14 cellular contexts compared by ENCODE assay signal in genomic region chr2:38655441-38655840, GRCh38. TPM values are rescaled to one million over a fixed set of nuclear protein-coding genes. Genes with fewer than 3 reads are reported as not detected.
DNase-seq lines count a peak whose midpoint lies in the region; ATAC-seq and TF ChIP-seq lines count a peak whose summit lies in the region.
"Had no signal": no experiment of that assay in that cellular context is flagged by ENCODE, and none has a peak within 500 bp of the region (broad histone marks: within the 10 kb centered on the region; RNA-seq: fewer than 3 reads in every experiment).

No MANE protein-coding gene starts in this region.

- no peaks in the 10 kb centered on the region for H3K9me3 Mint-ChIP-seq in activated naive CD8-positive, alpha-beta T cell (ENCODE audit: low read depth)
- peaks cover 2% of the 10 kb centered on the region for H3K9me3 Mint-ChIP-seq in activated naive CD8-positive, alpha-beta T cell treated with anti-CD3 and anti-CD28 coated beads for 36 hours
- no peaks in the 10 kb centered on the region for H3K9me3 Mint-ChIP-seq in activated naive CD8-positive, alpha-beta T cell treated with anti-CD3 and anti-CD28 coated beads, Interleukin-2, amount 50 U/mL, for 24 hours
- no peaks in the 10 kb centered on the region for H3K9me3 Mint-ChIP-seq in stimulated activated naive B cell treated with anti-CD40 and anti-IgM and Interleukin-4, amounts not matched to agents 10 μg/mL and 1 μg/mL and 100 μg/mL, for 72 hours

- H3K4me1 Mint-ChIP-seq in activated naive CD8-positive, alpha-beta T cell (ENCODE audit: low read depth) = peaks cover 42% of the 10 kb centered on the region
- peaks cover 59% of the 10 kb centered on the region for H3K4me1 Mint-ChIP-seq in activated naive CD8-positive, alpha-beta T cell treated with anti-CD3 and anti-CD28 coated beads for 36 hours
- H3K4me1 Mint-ChIP-seq in T-helper 17 cell = peaks cover 36% of the 10 kb centered on the region
- H3K4me1 Mint-ChIP-seq in activated naive CD8-positive, alpha-beta T cell treated with anti-CD3 and anti-CD28 coated beads, Interleukin-2, amount 50 U/mL, for 24 hours = peaks cover 67% of the 10 kb centered on the region
- H3K4me1 Mint-ChIP-seq in stimulated activated naive B cell treated with anti-CD40 and anti-IgM and Interleukin-4, amounts not matched to agents 10 μg/mL and 1 μg/mL and 100 μg/mL, for 72 hours = peaks cover 24 to 50% of the 10 kb centered on the region in 2 donors

- H3K27ac Mint-ChIP-seq in activated naive CD8-positive, alpha-beta T cell = peak overlapping the region; percentile 96
- no peak overlapping the region for H3K27ac Mint-ChIP-seq in activated naive CD8-positive, alpha-beta T cell treated with anti-CD3 and anti-CD28 coated beads for 36 hours
- peak overlapping the region; percentile 97 for H3K27ac Mint-ChIP-seq in T-helper 17 cell
- H3K27ac Mint-ChIP-seq in activated naive CD8-positive, alpha-beta T cell treated with anti-CD3 and anti-CD28 coated beads, Interleukin-2, amount 50 U/mL, for 24 hours = peak overlapping the region; percentile 84
- peak overlapping the region; percentile 39 for H3K27ac Mint-ChIP-seq in stimulated activated naive B cell treated with anti-CD40 and anti-IgM and Interleukin-4, amounts not matched to agents 10 μg/mL and 1 μg/mL and 100 μg/mL, for 72 hours

- H3K4me3 Mint-ChIP-seq in activated naive CD8-positive, alpha-beta T cell = no peak overlapping the region
- no peak overlapping the region for H3K4me3 Mint-ChIP-seq in activated naive CD8-positive, alpha-beta T cell treated with anti-CD3 and anti-CD28 coated beads for 36 hours
- H3K4me3 Mint-ChIP-seq in T-helper 17 cell = peak overlapping the region; percentile 15
- no peak overlapping the region for H3K4me3 Mint-ChIP-seq in activated naive CD8-positive, alpha-beta T cell treated with anti-CD3 and anti-CD28 coated beads, Interleukin-2, amount 50 U/mL, for 24 hours
- H3K4me3 Mint-ChIP-seq in stimulated activated naive B cell treated with anti-CD40 and anti-IgM and Interleukin-4, amounts not matched to agents 10 μg/mL and 1 μg/mL and 100 μg/mL, for 72 hours = no peak overlapping the region

- no peaks in the 10 kb centered on the region for H3K9me3 ChIP-seq in T-helper 17 cell (ENCODE audit: control insufficient read depth, low read length, poor library complexity, severe bottlenecking)
- H3K9me3 ChIP-seq: BLaER1, Peyer's patch had no signal

- no peak for ATAC-seq in T-helper 17 cell
- ATAC-seq in activated naive CD8-positive, alpha-beta T cell treated with anti-CD3 and anti-CD28 coated beads, Interleukin-2, amount 50 U/mL, for 24 hours = no peak
- no peak for ATAC-seq in stimulated activated naive B cell treated with anti-CD40 and anti-IgM and Interleukin-4, amounts not matched to agents 10 μg/mL and 1 μg/mL and 100 μg/mL, for 72 hours (replicated peaks)
- no peak for ATAC-seq in SK-N-SH treated with all-trans-retinoic acid at 6 μM for 48 hours
- no peak for ATAC-seq in HG03460 (IDR thresholded peaks at IDR 0.05; ENCODE audit: unreplicated experiment)

- no peaks in the 10 kb centered on the region for H3K36me3 Mint-ChIP-seq in activated naive CD8-positive, alpha-beta T cell
- H3K36me3 Mint-ChIP-seq in activated naive CD8-positive, alpha-beta T cell treated with anti-CD3 and anti-CD28 coated beads for 36 hours = no peaks in the 10 kb centered on the region
- no peaks in the 10 kb centered on the region for H3K36me3 Mint-ChIP-seq in T-helper 17 cell (ENCODE audit: low read depth)
- no peaks in the 10 kb centered on the region for H3K36me3 Mint-ChIP-seq in activated naive CD8-positive, alpha-beta T cell treated with anti-CD3 and anti-CD28 coated beads, Interleukin-2, amount 50 U/mL, for 24 hours (ENCODE audit: low read depth)
- no peaks in the 10 kb centered on the region for H3K36me3 Mint-ChIP-seq in stimulated activated naive B cell treated with anti-CD40 and anti-IgM and Interleukin-4, amounts not matched to agents 10 μg/mL and 1 μg/mL and 100 μg/mL, for 72 hours

- DNase-seq in activated naive CD8-positive, alpha-beta T cell treated with anti-CD3 and anti-CD28 coated beads for 36 hours = no peak
- DNase-seq in T-helper 17 cell = no peak
- no peak for DNase-seq in activated naive CD8-positive, alpha-beta T cell treated with anti-CD3 and anti-CD28 coated beads, Interleukin-2, amount 50 U/mL, for 24 hours
- no peak for DNase-seq in stimulated activated naive B cell treated with anti-CD40 and anti-IgM and Interleukin-4, amounts not matched to agents 10 μg/mL and 1 μg/mL and 100 μg/mL, for 72 hours
- DNase-seq: Kasumi-1, NCI-H1105 treated with DMSO at 0.1 percent for 48 hours, NCI-H187 treated with DMSO at 0.1 percent for 48 hours, NCI-H2171 treated with DMSO at 0.1 percent for 48 hours, Peyer's patch, Right ventricle myocardium superior had no signal

- no peaks in the 10 kb centered on the region for H3K27me3 Mint-ChIP-seq in activated naive CD8-positive, alpha-beta T cell
- H3K27me3 Mint-ChIP-seq in activated naive CD8-positive, alpha-beta T cell treated with anti-CD3 and anti-CD28 coated beads for 36 hours = no peaks in the 10 kb centered on the region
- H3K27me3 Mint-ChIP-seq in T-helper 17 cell = no peaks in the 10 kb centered on the region
- no peaks in the 10 kb centered on the region for H3K27me3 Mint-ChIP-seq in activated naive CD8-positive, alpha-beta T cell treated with anti-CD3 and anti-CD28 coated beads, Interleukin-2, amount 50 U/mL, for 24 hours
- peaks cover 8 to 17% of the 10 kb centered on the region in 2 donors for H3K27me3 Mint-ChIP-seq in stimulated activated naive B cell treated with anti-CD40 and anti-IgM and Interleukin-4, amounts not matched to agents 10 μg/mL and 1 μg/mL and 100 μg/mL, for 72 hours

TF ChIP-seq in SK-N-SH treated with all-trans-retinoic acid at 6 μM for 48 hours, 23 proteins besides CTCF, POLR2A, EP300 and RAD21:
- TF ChIP-seq RARB (CRISPR knock-in tag; IDR thresholded peaks at IDR 0.05) (no peak), GLIS3 (CRISPR knock-in tag; IDR thresholded peaks at IDR 0.05) (no peak), ZNF565 (CRISPR knock-in tag; conservative IDR thresholded peaks at IDR 0.05; ENCODE audit: low read depth) (no peak), ESRRG (CRISPR knock-in tag; IDR thresholded peaks at IDR 0.05) (no peak), BACH2 (CRISPR knock-in tag; IDR thresholded peaks at IDR 0.05; ENCODE audit: borderline replicate concordance) (no peak), TSHZ2 (CRISPR knock-in tag; IDR thresholded peaks at IDR 0.05) (no peak), CSDC2 (CRISPR knock-in tag; IDR thresholded peaks at IDR 0.05) (no peak), POU6F1 (CRISPR knock-in tag; IDR thresholded peaks at IDR 0.05; ENCODE audit: borderline replicate concordance, low read depth) (no peak)
- TF ChIP-seq, protein P1, sequence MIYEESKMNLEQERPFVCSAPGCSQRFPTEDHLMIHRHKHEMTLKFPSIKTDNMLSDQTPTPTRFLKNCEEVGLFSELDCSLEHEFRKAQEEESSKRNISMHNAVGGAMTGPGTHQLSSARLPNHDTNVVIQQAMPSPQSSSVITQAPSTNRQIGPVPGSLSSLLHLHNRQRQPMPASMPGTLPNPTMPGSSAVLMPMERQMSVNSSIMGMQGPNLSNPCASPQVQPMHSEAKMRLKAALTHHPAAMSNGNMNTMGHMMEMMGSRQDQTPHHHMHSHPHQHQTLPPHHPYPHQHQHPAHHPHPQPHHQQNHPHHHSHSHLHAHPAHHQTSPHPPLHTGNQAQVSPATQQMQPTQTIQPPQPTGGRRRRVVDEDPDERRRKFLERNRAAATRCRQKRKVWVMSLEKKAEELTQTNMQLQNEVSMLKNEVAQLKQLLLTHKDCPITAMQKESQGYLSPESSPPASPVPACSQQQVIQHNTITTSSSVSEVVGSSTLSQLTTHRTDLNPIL (CRISPR knock-in tag; IDR thresholded peaks at IDR 0.05; ENCODE audit: low read depth) = no peak
TF ChIP-seq in SK-N-SH treated with all-trans-retinoic acid at 6 μM for 48 hours: peak in this region for 0.

RNA-seq across cellular contexts. Expression of gene GALM, which starts 10.5 kb away (rescaled TPM):
- 10 to 100 TPM; 42.0 to 42.2 TPM for total RNA-seq in activated naive CD8-positive, alpha-beta T cell treated with anti-CD3 and anti-CD28 coated beads for 36 hours
- total RNA-seq in T-helper 17 cell = 10 to 100 TPM; 18.5 to 28.3 TPM

RNA-seq across cellular contexts. Expression of gene HNRNPLL, which starts 52.7 kb away (rescaled TPM):
- 10 to 100 TPM; 50.6 to 52.2 TPM for total RNA-seq in activated naive CD8-positive, alpha-beta T cell treated with anti-CD3 and anti-CD28 coated beads for 36 hours
- total RNA-seq in T-helper 17 cell = 10 to 100 TPM; 81.5 to 91.5 TPM
